Comparison of ENCODE assay signal across 9 cellular contexts in genomic region chr20:24149881-24150307, GRCh38.
DNase-seq lines count a peak whose midpoint lies in the region; ATAC-seq, FAIRE-seq and TF ChIP-seq lines count a peak whose summit lies in the region.
"Had no signal": no experiment of that assay in that cellular context is flagged by ENCODE, and none has a peak within 500 bp of the region (broad histone marks: within the 10 kb centered on the region; RNA-seq: fewer than 3 reads in every experiment).

No MANE protein-coding gene starts in this region.

- H3K4me3 Mint-ChIP-seq in neural progenitor cell = no peak overlapping the region
- no peak overlapping the region for H3K4me3 Mint-ChIP-seq in activated T-helper 2 cell treated with anti-CD3 and anti-CD28 coated beads, Interferon-gamma antibody, Interleukin-2, Interleukin-4, amounts not matched to agents 10 μg/mL and 5 μg/mL and 100 μg/mL, durations not matched to agents 14 hours and 24 hours and 36 hours (ENCODE audit: low read depth)
- H3K4me3 Mint-ChIP-seq: central memory CD8-positive, alpha-beta T cell had no signal

- H3K4me2 ChIP-seq in DOHH2 (ENCODE audit: low read length) (no peak overlapping the region), endothelial cell of umbilical vein (ENCODE audit: insufficient read depth, low read length) (no peak overlapping the region), neural progenitor cell (no peak overlapping the region)

- H3K9me1 ChIP-seq in endothelial cell of umbilical vein (replicated peaks; ENCODE audit: control insufficient read depth, extremely low read depth, insufficient read depth, low read length) = no peaks in the 10 kb centered on the region

- no peak for ATAC-seq in activated CD4-positive, CD25-positive, alpha-beta regulatory T cell treated with anti-CD3 and anti-CD28 coated beads, Interleukin-2, amount 50 U/mL, for 24 hours

- dilution Hi-C loops in endothelial cell of umbilical vein (cut with MboI; ENCODE audit: extremely low pct_ligation_motif_present, low sequenced_read_pairs) = no loop called here

- TF ChIP-seq CTCF in DOHH2 (IDR thresholded peaks at IDR 0.05; ENCODE audit: low read depth, low read length, poor library complexity, severe bottlenecking) (peak; percentile 11), LNCaP clone FGC (IDR thresholded peaks at IDR 0.05; ENCODE audit: control insufficient read depth, extremely low read depth, insufficient read depth) (peak; percentile 71), endothelial cell of umbilical vein (IDR thresholded peaks at IDR 0.05; ENCODE audit: extremely low read depth in 1 of 2, insufficient read depth in 1 of 2, low read depth in 1 of 2, low read length in 2 of 2) (peak; percentile 24 to 66), neural progenitor cell (IDR thresholded peaks at IDR 0.05) (peak; percentile 58)

- H3K4me3 ChIP-seq in DOHH2 (ENCODE audit: low read length) (no peak overlapping the region), LNCaP clone FGC (ENCODE audit: low read depth, low read length) (no peak overlapping the region), endothelial cell of umbilical vein (replicated peaks in 1 of 3; ENCODE audit: insufficient read depth in 1 of 3, low read depth in 1 of 3, low read length in 3 of 3) (no peak overlapping the region), neural progenitor cell (no peak overlapping the region)

- H3K9me3 ChIP-seq in DOHH2 (ENCODE audit: control insufficient read depth, insufficient read depth, low read length) (peaks cover 4% of the 10 kb centered on the region; the same call in 1 of the 2 replicates), endothelial cell of umbilical vein (replicated peaks; ENCODE audit: control insufficient read depth, insufficient read depth, low read length) (no peaks in the 10 kb centered on the region), neural progenitor cell (ENCODE audit: low read depth) (no peaks in the 10 kb centered on the region)

- H3K9me3 Mint-ChIP-seq in neural progenitor cell = no peaks in the 10 kb centered on the region
- no peaks in the 10 kb centered on the region for H3K9me3 Mint-ChIP-seq in activated T-helper 2 cell treated with anti-CD3 and anti-CD28 coated beads, Interferon-gamma antibody, Interleukin-2, Interleukin-4, amounts not matched to agents 10 μg/mL and 5 μg/mL and 100 μg/mL, durations not matched to agents 14 hours and 24 hours and 36 hours

- H3K4me1 ChIP-seq in DOHH2 (ENCODE audit: control insufficient read depth, low read length) = 0 out of 2 replicates have a peak, but pooled peaks cover 5% of the 10 kb centered on the region
- H3K4me1 ChIP-seq in endothelial cell of umbilical vein (ENCODE audit: control insufficient read depth, extremely low read depth, insufficient read depth, low read length) = no peaks in the 10 kb centered on the region
- H3K4me1 ChIP-seq in neural progenitor cell = no peaks in the 10 kb centered on the region

- TF ChIP-seq POLR2A in endothelial cell of umbilical vein (IDR thresholded peaks at IDR 0.05; ENCODE audit: low read depth, low read length) = no peak

- H3K27ac ChIP-seq in DOHH2 (ENCODE audit: low read depth, low read length) = no peak overlapping the region
- no peak overlapping the region for H3K27ac ChIP-seq in endothelial cell of umbilical vein (ENCODE audit: insufficient read depth, low read depth, low read length)
- H3K27ac ChIP-seq in neural progenitor cell = no peak overlapping the region

- no TSS peak for BruUV-seq in endothelial cell of umbilical vein (replicated peaks; lab: Mats Ljungman, UMichigan)

- POLR2A ChIA-PET in endothelial cell of umbilical vein (lab: Charles Lee) = no interaction called here

- peak; percentile 66 for FAIRE-seq in endothelial cell of umbilical vein (lab: Jason Lieb, UNC)

- no peaks in the 10 kb centered on the region for H3K79me2 ChIP-seq in DOHH2 (ENCODE audit: control insufficient read depth, low read length)
- H3K79me2 ChIP-seq in endothelial cell of umbilical vein (ENCODE audit: control insufficient read depth, insufficient read depth, low read length) = no peaks in the 10 kb centered on the region
- H3K79me2 ChIP-seq in neural progenitor cell (ENCODE audit: low read depth) = no peaks in the 10 kb centered on the region

- H3K36me3 Mint-ChIP-seq in neural progenitor cell = no peaks in the 10 kb centered on the region
- no peaks in the 10 kb centered on the region for H3K36me3 Mint-ChIP-seq in activated T-helper 2 cell treated with anti-CD3 and anti-CD28 coated beads, Interferon-gamma antibody, Interleukin-2, Interleukin-4, amounts not matched to agents 10 μg/mL and 5 μg/mL and 100 μg/mL, durations not matched to agents 14 hours and 24 hours and 36 hours (ENCODE audit: low read depth)

- H3K4me1 Mint-ChIP-seq in neural progenitor cell = peaks cover 7% of the 10 kb centered on the region
- H3K4me1 Mint-ChIP-seq in activated T-helper 2 cell treated with anti-CD3 and anti-CD28 coated beads, Interferon-gamma antibody, Interleukin-2, Interleukin-4, amounts not matched to agents 10 μg/mL and 5 μg/mL and 100 μg/mL, durations not matched to agents 14 hours and 24 hours and 36 hours (ENCODE audit: low read depth) = peaks cover 18% of the 10 kb centered on the region

- H2AFZ ChIP-seq in endothelial cell of umbilical vein (ENCODE audit: low read depth, low read length) = no peak overlapping the region
- no peak overlapping the region for H2AFZ ChIP-seq in neural progenitor cell (replicated peaks)

- no peaks in the 10 kb centered on the region for H4K20me1 ChIP-seq in DOHH2 (ENCODE audit: control insufficient read depth, insufficient read depth, low read depth, low read length)
- no peaks in the 10 kb centered on the region for H4K20me1 ChIP-seq in endothelial cell of umbilical vein (replicated peaks; ENCODE audit: control insufficient read depth, extremely low read depth, insufficient read depth, low read length)
- H4K20me1 ChIP-seq in neural progenitor cell (ENCODE audit: low read depth) = no peaks in the 10 kb centered on the region

- intact Hi-C loops in endothelial cell of umbilical vein (cut with micrococcal nuclease) = loop anchor here (10.0 kb wide), 1 partner anchor 1555 kb away; no protein-coding TSS in a partner anchor
- intact Hi-C loops in activated T-helper 2 cell treated with anti-CD3 and anti-CD28 coated beads, Interferon-gamma antibody, Interleukin-2, Interleukin-4, amounts not matched to agents 10 μg/mL and 5 μg/mL and 100 μg/mL, durations not matched to agents 14 hours and 24 hours and 36 hours (cut with micrococcal nuclease) = no loop called here

- no peak overlapping the region for H3K27ac Mint-ChIP-seq in neural progenitor cell
- no peak overlapping the region for H3K27ac Mint-ChIP-seq in activated T-helper 2 cell treated with anti-CD3 and anti-CD28 coated beads, Interferon-gamma antibody, Interleukin-2, Interleukin-4, amounts not matched to agents 10 μg/mL and 5 μg/mL and 100 μg/mL, durations not matched to agents 14 hours and 24 hours and 36 hours

- DNase-seq in LNCaP clone FGC (ENCODE audit: low read depth) (no peak), endothelial cell of umbilical vein (ENCODE audit: low read depth, low spot score) (no peak), neural progenitor cell (ENCODE audit: low spot score) (peak; percentile 64), cerebellum (ENCODE audit: low spot score) (no peak), GOT3 (lab: John Stamatoyannopoulos, UW) (no peak)
- no peak for DNase-seq in activated T-helper 2 cell treated with anti-CD3 and anti-CD28 coated beads, Interferon-gamma antibody, Interleukin-2, Interleukin-4, amounts not matched to agents 10 μg/mL and 5 μg/mL and 100 μg/mL, durations not matched to agents 14 hours and 24 hours and 36 hours (ENCODE audit: low spot score)

- no peaks in the 10 kb centered on the region for H3K36me3 ChIP-seq in DOHH2 (ENCODE audit: control insufficient read depth, low read length)
- H3K36me3 ChIP-seq in endothelial cell of umbilical vein (ENCODE audit: control insufficient read depth in 2 of 2, extremely low read depth in 1 of 2, insufficient read depth in 2 of 2, low read length in 2 of 2) = no peaks in the 10 kb centered on the region
- H3K36me3 ChIP-seq in neural progenitor cell = no peaks in the 10 kb centered on the region

- CTCF ChIA-PET in endothelial cell of umbilical vein (lab: Charles Lee) = interaction anchor here (0.6 to 2.5 kb wide), 6 partner anchors 9 to 119 kb away, joined by 3 to 14 read pairs (median 4); no protein-coding TSS in a partner anchor

- H3K9me2 ChIP-seq in DOHH2 (replicated peaks; ENCODE audit: control insufficient read depth, low read length) = no peaks in the 10 kb centered on the region

- H3K9ac ChIP-seq in endothelial cell of umbilical vein (replicated peaks; ENCODE audit: extremely low read depth, insufficient read depth, low read length) (no peak overlapping the region), neural progenitor cell (no peak overlapping the region)

- H3K27me3 Mint-ChIP-seq in neural progenitor cell (ENCODE audit: insufficient read depth, low read depth) = no peaks in the 10 kb centered on the region
- H3K27me3 Mint-ChIP-seq in activated T-helper 2 cell treated with anti-CD3 and anti-CD28 coated beads, Interferon-gamma antibody, Interleukin-2, Interleukin-4, amounts not matched to agents 10 μg/mL and 5 μg/mL and 100 μg/mL, durations not matched to agents 14 hours and 24 hours and 36 hours (ENCODE audit: low read depth) = peaks cover 8% of the 10 kb centered on the region

- H3F3A ChIP-seq in DOHH2 (ENCODE audit: control insufficient read depth, insufficient read depth) = no peaks in the 10 kb centered on the region
- no peaks in the 10 kb centered on the region for H3F3A ChIP-seq in neural progenitor cell (ENCODE audit: low read depth)

- H3K27me3 ChIP-seq in DOHH2 (ENCODE audit: control insufficient read depth, low read length) = no peaks in the 10 kb centered on the region
- H3K27me3 ChIP-seq in endothelial cell of umbilical vein (ENCODE audit: control insufficient read depth in 2 of 2, insufficient read depth in 2 of 2, low read length in 2 of 2) = peaks cover 0 to 2% of the 10 kb centered on the region in 2 experiments
- no peaks in the 10 kb centered on the region for H3K27me3 ChIP-seq in neural progenitor cell

TF ChIP-seq in endothelial cell of umbilical vein, 7 proteins besides CTCF, POLR2A, EP300 and RAD21:
- TF ChIP-seq JUN (IDR thresholded peaks at IDR 0.05; ENCODE audit: borderline replicate concordance, insufficient read depth, insufficient read length, low read depth) (no peak), POLR2AphosphoS5 (IDR thresholded peaks at IDR 0.05; ENCODE audit: insufficient read depth, low read depth, low read length) (no peak), FOS (IDR thresholded peaks at IDR 0.05; ENCODE audit: borderline replicate concordance, insufficient read depth, low read length) (no peak), MAX (IDR thresholded peaks at IDR 0.05; ENCODE audit: insufficient read depth, insufficient read length) (no peak), GATA2 (IDR thresholded peaks at IDR 0.05; ENCODE audit: insufficient read depth, insufficient read length, low read depth, low read length) (no peak), EZH2 (IDR thresholded peaks at IDR 0.05; ENCODE audit: borderline replicate concordance, low read depth, low read length, severe bottlenecking) (no peak), MYC (IDR thresholded peaks at IDR 0.05; ENCODE audit: low read depth, low read length) (no peak)

Comparison
In these comparisons a context has a peak if more than half of its experiments do, and no peak if none do; other contexts are left out.
1. CTCF ChIP-seq: peak in every context shown above with its lines; median percentile 71 in LNCaP clone FGC; 58 in neural progenitor cell; 45 in endothelial cell of umbilical vein; 11 in DOHH2.